Comparison of ENCODE assay signal across 8 cellular contexts in genomic region chr4:2262145-2262943, GRCh38. TPM values are rescaled to one million over a fixed set of nuclear protein-coding genes. Genes with fewer than 3 reads are reported as not detected.
A peak's percentile ranks its signal among the peaks of the same experiment; 100 is the strongest.
DNase-seq lines count a peak whose midpoint lies in the region; ATAC-seq and TF ChIP-seq lines count a peak whose summit lies in the region.

No MANE protein-coding gene starts in this region.

- H3K4me3 ChIP-seq in CD4-positive, alpha-beta memory T cell (ENCODE audit: low read length in 2 of 2) = peak overlapping the region in 1 of 2 donors; percentile 70
- H3K4me3 ChIP-seq in duodenal mucosa (ENCODE audit: low read depth in 1 of 2, low read length in 2 of 2) (peak overlapping the region; percentile 79 to 82), right lobe of liver (peak overlapping the region; percentile 62 to 93 (median 74))

- H3K27me3 ChIP-seq in CD4-positive, alpha-beta memory T cell (ENCODE audit: insufficient read depth, low read length) = no peaks in the 10 kb centered on the region
- H3K27me3 ChIP-seq in duodenal mucosa (ENCODE audit: control insufficient read depth in 1 of 2, insufficient read depth in 2 of 2, low read length in 2 of 2) = no peaks in the 10 kb centered on the region
- no peaks in the 10 kb centered on the region for H3K27me3 ChIP-seq in right lobe of liver

- H3K9me3 Mint-ChIP-seq in CD4-positive, alpha-beta memory T cell = no peaks in the 10 kb centered on the region
- H3K9me3 Mint-ChIP-seq in activated CD4-positive, alpha-beta memory T cell treated with anti-CD3 and anti-CD28 coated beads, Interleukin-2, amount 10 ng/mL, durations not matched to agents 7 days and 5 days = no peaks in the 10 kb centered on the region

- peak overlapping the region; percentile 59 to 92 (median 88) for H3K27ac Mint-ChIP-seq in CD4-positive, alpha-beta memory T cell
- H3K27ac Mint-ChIP-seq in activated CD4-positive, alpha-beta memory T cell treated with anti-CD3 and anti-CD28 coated beads, Interleukin-2, amount 10 ng/mL, durations not matched to agents 7 days and 5 days = peak overlapping the region; percentile 68

- no peaks in the 10 kb centered on the region for H3K27me3 Mint-ChIP-seq in CD4-positive, alpha-beta memory T cell
- no peaks in the 10 kb centered on the region for H3K27me3 Mint-ChIP-seq in activated CD4-positive, alpha-beta memory T cell treated with anti-CD3 and anti-CD28 coated beads, Interleukin-2, amount 10 ng/mL, durations not matched to agents 7 days and 5 days

- no CpG with 5 or more reads among the region's 98 CpGs for WGBS in right lobe of liver (ENCODE audit: insufficient coverage, low coverage, low lambda C conversion rate, missing lambda C conversion rate)

- H3K36me3 ChIP-seq in CD4-positive, alpha-beta memory T cell (ENCODE audit: insufficient read depth, low read length) = peaks cover 7% of the 10 kb centered on the region
- H3K36me3 ChIP-seq in duodenal mucosa (ENCODE audit: control insufficient read depth in 1 of 2, insufficient read depth in 2 of 2, low read length in 2 of 2) (peaks cover 0 to 16% of the 10 kb centered on the region in 2 donors), right lobe of liver (no peaks in the 10 kb centered on the region)

- H3K9ac ChIP-seq in duodenal mucosa (ENCODE audit: low read depth in 1 of 2, low read length in 2 of 2) = peak overlapping the region; percentile 77 to 80

- peak; percentile 87 for ATAC-seq in GM19455 (IDR thresholded peaks at IDR 0.05; ENCODE audit: unreplicated experiment)
- ATAC-seq in right lobe of liver = peak; percentile 92 to 95 (median 94)

- peak; percentile 92 for TF ChIP-seq POLR2A in right lobe of liver (IDR thresholded peaks at IDR 0.05)

- H3K27ac ChIP-seq in CD4-positive, alpha-beta memory T cell (ENCODE audit: low read depth, low read length) = peak overlapping the region; percentile 89
- H3K27ac ChIP-seq in duodenal mucosa (ENCODE audit: low read depth, low read length) = peak overlapping the region; percentile 89
- peak overlapping the region; percentile 75 to 92 (median 79) for H3K27ac ChIP-seq in right lobe of liver

- intact Hi-C loops in CD4-positive, alpha-beta memory T cell (cut with micrococcal nuclease) = loop anchor here (1.0 to 2.0 kb wide), 8 partner anchors 20 to 274 kb away; partner anchors contain the start of genes CFAP99, FAM193A, HAUS3 and NELFA
- intact Hi-C loops in right lobe of liver (cut with DNase I) = no loop called here

- TF ChIP-seq CTCF in right lobe of liver (IDR thresholded peaks at IDR 0.05) = peak in 1 of 4 donors; percentile 15

- peaks cover 2 to 24% (median 5%) of the 10 kb centered on the region in 4 donors for H3K4me1 Mint-ChIP-seq in CD4-positive, alpha-beta memory T cell
- peaks cover 4% of the 10 kb centered on the region for H3K4me1 Mint-ChIP-seq in activated CD4-positive, alpha-beta memory T cell treated with anti-CD3 and anti-CD28 coated beads, Interleukin-2, amount 10 ng/mL, durations not matched to agents 7 days and 5 days

- no peaks in the 10 kb centered on the region for H3K9me3 ChIP-seq in CD4-positive, alpha-beta memory T cell (ENCODE audit: control insufficient read depth in 1 of 2, low read length in 2 of 2)
- H3K9me3 ChIP-seq in duodenal mucosa (ENCODE audit: control insufficient read depth in 1 of 2, low read length in 2 of 2) (no peaks in the 10 kb centered on the region), right lobe of liver (no peaks in the 10 kb centered on the region)

- peaks cover 4 to 5% of the 10 kb centered on the region in 2 donors for H3K36me3 Mint-ChIP-seq in CD4-positive, alpha-beta memory T cell
- H3K36me3 Mint-ChIP-seq in activated CD4-positive, alpha-beta memory T cell treated with anti-CD3 and anti-CD28 coated beads, Interleukin-2, amount 10 ng/mL, durations not matched to agents 7 days and 5 days (ENCODE audit: low read depth) = no peaks in the 10 kb centered on the region

- POLR2A ChIA-PET in CD4-positive, alpha-beta memory T cell (lab: Charles Lee; ENCODE audit: partially characterized antibody) = interaction anchor here (0.7 to 4.0 kb wide), 26 partner anchors 9 to 701 kb away, joined by 3 to 63 read pairs (median 6); partner anchors contain the start of genes CFAP99, FAM193A, GRK4 and HAUS3
- POLR2A ChIA-PET in activated CD4-positive, alpha-beta memory T cell treated with anti-CD3 and anti-CD28 coated beads, Interleukin-2, amount 10 ng/mL, durations not matched to agents 7 days and 5 days (lab: Charles Lee) = interaction anchor here (0.6 to 2.7 kb wide), 22 partner anchors 14 to 673 kb away, joined by 3 to 31 read pairs (median 4); partner anchors contain the start of genes CFAP99, HAUS3, NELFA and NSD2

- peaks cover 46% of the 10 kb centered on the region for H3K4me1 ChIP-seq in CD4-positive, alpha-beta memory T cell (ENCODE audit: insufficient read depth, low read length)
- H3K4me1 ChIP-seq in duodenal mucosa (ENCODE audit: control insufficient read depth in 1 of 2, insufficient read depth in 2 of 2, low read length in 2 of 2) (peaks cover 37 to 38% of the 10 kb centered on the region in 2 donors), right lobe of liver (peaks cover 0 to 30% (median 4%) of the 10 kb centered on the region in 4 donors)

- H3K4me3 Mint-ChIP-seq in CD4-positive, alpha-beta memory T cell = peak overlapping the region; percentile 65 to 93 (median 82)
- H3K4me3 Mint-ChIP-seq in activated CD4-positive, alpha-beta memory T cell treated with anti-CD3 and anti-CD28 coated beads, Interleukin-2, amount 10 ng/mL, durations not matched to agents 7 days and 5 days = peak overlapping the region; percentile 73

- CTCF ChIA-PET in CD4-positive, alpha-beta memory T cell (lab: Charles Lee; ENCODE audit: partially characterized antibody) = interaction anchor here (0.6 to 1.4 kb wide), 12 partner anchors 20 to 180 kb away, joined by 3 to 9 read pairs (median 4); partner anchors contain the start of genes CFAP99 and ZFYVE28
- CTCF ChIA-PET in activated CD4-positive, alpha-beta memory T cell treated with anti-CD3 and anti-CD28 coated beads, Interleukin-2, amount 10 ng/mL, durations not matched to agents 7 days and 5 days (lab: Charles Lee) = interaction anchor here (0.7 to 1.4 kb wide), 13 partner anchors 19 to 209 kb away, joined by 3 to 13 read pairs (median 4); partner anchors contain the start of genes CFAP99, HAUS3 and POLN

- peak; percentile 98 to 99 (median 99) for DNase-seq in CD4-positive, alpha-beta memory T cell
- DNase-seq in HK-2 (ENCODE audit: unreplicated experiment) (peak; percentile 100), NCI-H82 treated with DMSO at 0.1 percent for 48 hours (lab: John Stamatoyannopoulos, UW; ENCODE audit: unreplicated experiment) (peak; percentile 86), right lobe of liver (peak; percentile 100)
- peak; percentile 99 for DNase-seq in activated CD4-positive, alpha-beta memory T cell treated with anti-CD3 and anti-CD28 coated beads, Interleukin-2, amount 10 ng/mL, durations not matched to agents 7 days and 5 days
- DNase-seq in stimulated activated CD4-positive, alpha-beta T cell treated with anti-CD3 and anti-CD28 coated beads, Interleukin-4, amount 100 ng/mL, for 24 hours = peak; percentile 97

RNA-seq across cellular contexts. Expression of gene MXD4, which starts 0.4 kb away (rescaled TPM):
- 10 to 100 TPM; 66.5 to 67.5 TPM for total RNA-seq in CD4-positive, alpha-beta memory T cell
- 10 to 100 TPM; 31.9 to 48.9 TPM for polyA plus RNA-seq in CD4-positive, alpha-beta memory T cell
- 10 to 100 TPM; 26.9 to 29.6 TPM for total RNA-seq in activated CD4-positive, alpha-beta memory T cell treated with anti-CD3 and anti-CD28 coated beads, Interleukin-2, amount 10 ng/mL, durations not matched to agents 7 days and 5 days
- total RNA-seq in right lobe of liver = 10 to 100 TPM; 17.8 to 23.0 (median 19.7) TPM

RNA-seq across cellular contexts. Expression of gene HAUS3, which starts 20.4 kb away (rescaled TPM):
- total RNA-seq in CD4-positive, alpha-beta memory T cell = 10 to 100 TPM; 35.9 to 39.2 TPM
- polyA plus RNA-seq in CD4-positive, alpha-beta memory T cell = 10 to 100 TPM; 24.8 to 43.9 TPM
- 10 to 100 TPM; 27.1 to 27.4 TPM for total RNA-seq in activated CD4-positive, alpha-beta memory T cell treated with anti-CD3 and anti-CD28 coated beads, Interleukin-2, amount 10 ng/mL, durations not matched to agents 7 days and 5 days
- total RNA-seq in right lobe of liver = 1 to 10 TPM; 3.5 to 5.1 (median 4.6) TPM

RNA-seq across cellular contexts. Expression of gene POLN, which starts 20.4 kb away (rescaled TPM):
- 1 to 10 TPM; 3.8 to 4.4 TPM for total RNA-seq in CD4-positive, alpha-beta memory T cell
- 1 to 10 TPM in 1 of 2 donors, under 1 TPM in 1; 0.24 to 1.8 TPM for polyA plus RNA-seq in CD4-positive, alpha-beta memory T cell
- total RNA-seq in activated CD4-positive, alpha-beta memory T cell treated with anti-CD3 and anti-CD28 coated beads, Interleukin-2, amount 10 ng/mL, durations not matched to agents 7 days and 5 days = 1 to 10 TPM; 3.3 to 4.0 TPM
- total RNA-seq in right lobe of liver = 1 to 10 TPM in 4 of 6 experiments, under 1 TPM in 2; 0.87 to 2.5 (median 1.4) TPM

Comparison
In these comparisons a context has a peak if more than half of its experiments do, and no peak if none do; other contexts are left out.
1. RNA of gene HAUS3, which starts 20.4 kb away (total RNA-seq): 35.9 to 39.2 TPM in CD4-positive, alpha-beta memory T cell and 27.1 to 27.4 TPM in activated CD4-positive, alpha-beta memory T cell treated with anti-CD3 and anti-CD28 coated beads, Interleukin-2, amount 10 ng/mL, durations not matched to agents 7 days and 5 days; 3.5 to 5.1 TPM in right lobe of liver; every median in the first group is over 4 times any median in the second.
2. Peak in every context shown above with its lines, with median percentiles within 50 percentile points of each other: DNase-seq and H3K27ac ChIP-seq.